ENCODE assay signal across 8 cellular contexts in the genomic region with DNA sequence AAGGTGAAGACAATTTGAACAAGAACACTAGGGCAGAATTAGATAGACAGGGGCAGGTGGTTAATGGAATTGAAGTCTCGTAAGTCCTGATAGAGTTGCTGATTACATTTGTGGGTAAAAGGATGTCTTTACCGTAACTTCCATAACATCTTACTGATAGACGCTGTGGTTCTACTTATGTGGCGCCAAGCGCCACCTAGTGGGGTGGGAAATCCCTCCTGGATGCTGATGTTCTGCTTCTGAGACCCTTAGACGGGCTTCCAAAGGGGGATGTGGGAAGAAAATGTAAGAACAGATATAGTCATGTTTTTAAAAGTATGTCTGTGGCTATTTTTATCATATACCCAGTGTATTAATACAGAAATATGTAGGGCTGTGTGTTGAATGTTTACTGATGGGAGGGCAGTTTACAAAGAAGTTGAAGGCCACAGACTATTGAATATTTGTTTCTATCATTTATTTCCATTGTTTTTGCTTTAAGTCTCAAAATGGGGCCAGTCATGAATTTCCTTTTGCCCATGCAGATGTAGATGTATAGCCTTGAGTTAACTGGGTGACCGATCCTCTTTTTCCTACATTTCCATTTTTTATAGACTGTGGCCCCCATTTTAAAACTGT. TPM values are rescaled to one million over a fixed set of nuclear protein-coding genes. Genes with fewer than 3 reads are reported as not detected.
A peak's percentile ranks its signal among the peaks of the same experiment; 100 is the strongest.
DNase-seq lines count a peak whose midpoint lies in the region; ATAC-seq and TF ChIP-seq lines count a peak whose summit lies in the region.

No MANE protein-coding gene starts in this region.

- H3K27me3 ChIP-seq in KMS-11 (ENCODE audit: insufficient read depth, low read depth) (no peaks in the 10 kb centered on the region), neural cell (ENCODE audit: insufficient read depth, low read depth, low read length) (no peaks in the 10 kb centered on the region)

- H3K9me3 ChIP-seq in neural cell (ENCODE audit: low read length), result no peaks in the 10 kb centered on the region

- no peaks in the 10 kb centered on the region for H3K9me2 ChIP-seq in neural cell (ENCODE audit: insufficient read depth, low read length)

- no peaks in the 10 kb centered on the region for H3F3A ChIP-seq in neural cell (ENCODE audit: insufficient read depth, low read length, poor library complexity, severe bottlenecking)

- H3K4me3 ChIP-seq in KMS-11 (IDR thresholded peaks at IDR 0.05; ENCODE audit: insufficient read depth, low read depth, low read length) (no peak overlapping the region), neural cell (ENCODE audit: low read length) (no peak overlapping the region)

- H3K4me1 ChIP-seq in KMS-11 (ENCODE audit: low read depth, poor library complexity, severe bottlenecking), result peaks cover 67% of the 10 kb centered on the region

- H3K9ac ChIP-seq in KMS-11, result no peak overlapping the region
- no peak overlapping the region for H3K9ac ChIP-seq in neural cell (ENCODE audit: low read length)

- peak overlapping the region; percentile 88; the same call in 1 of the 2 replicates for H3K27ac ChIP-seq in KMS-11
- H3K27ac ChIP-seq in neural cell (ENCODE audit: low read length), result no peak overlapping the region

- H3K4me2 ChIP-seq in KMS-11 (no peak overlapping the region), neural cell (ENCODE audit: low read length) (no peak overlapping the region)

- no peak for TF ChIP-seq RAD21 in neural cell (conservative IDR thresholded peaks at IDR 0.05)

- TF ChIP-seq CTCF in KMS-11 (conservative IDR thresholded peaks at IDR 0.05; ENCODE audit: low read depth, low read length) (peak; percentile 71), neural cell (IDR thresholded peaks at IDR 0.05; ENCODE audit: poor library complexity, severe bottlenecking) (peak; percentile 24)

- no peak for TF ChIP-seq EP300 in neural cell (conservative IDR thresholded peaks at IDR 0.05; ENCODE audit: poor library complexity, severe bottlenecking)

- no peak overlapping the region for H2AFZ ChIP-seq in KMS-11 (ENCODE audit: low read depth)
- no peak overlapping the region for H2AFZ ChIP-seq in neural cell (ENCODE audit: low read depth, low read length)

- H3K79me2 ChIP-seq in KMS-11 (ENCODE audit: insufficient read depth, low read depth) (no peaks in the 10 kb centered on the region), neural cell (replicated peaks; ENCODE audit: insufficient read depth, low read length) (no peaks in the 10 kb centered on the region)

- ATAC-seq in HG03432 (IDR thresholded peaks at IDR 0.05; ENCODE audit: unreplicated experiment) (no peak), GM18511 (IDR thresholded peaks at IDR 0.05; ENCODE audit: unreplicated experiment) (no peak)

- H4K20me1 ChIP-seq in KMS-11 (ENCODE audit: insufficient read depth), result no peaks in the 10 kb centered on the region
- no peaks in the 10 kb centered on the region for H4K20me1 ChIP-seq in neural cell (ENCODE audit: insufficient read depth)

- DNase-seq in D341Med (ENCODE audit: low spot score) (peak; percentile 29), GF-D8 (lab: John Stamatoyannopoulos, UW) (no peak)
- peak; percentile 25 to 40 for DNase-seq in activated CD4-positive, alpha-beta T cell treated with anti-CD3 and anti-CD28 coated beads for 4 hours
- DNase-seq in effector CD8-positive, alpha-beta T cell (lab: John Stamatoyannopoulos, UW), result peak; percentile 12

- H3K36me3 ChIP-seq in KMS-11 (ENCODE audit: insufficient read depth), result no peaks in the 10 kb centered on the region
- H3K36me3 ChIP-seq in neural cell (ENCODE audit: insufficient read depth, low read length), result no peaks in the 10 kb centered on the region

TF ChIP-seq in neural cell, 6 proteins besides CTCF, POLR2A, EP300 and RAD21:
- TF ChIP-seq, protein P1, sequence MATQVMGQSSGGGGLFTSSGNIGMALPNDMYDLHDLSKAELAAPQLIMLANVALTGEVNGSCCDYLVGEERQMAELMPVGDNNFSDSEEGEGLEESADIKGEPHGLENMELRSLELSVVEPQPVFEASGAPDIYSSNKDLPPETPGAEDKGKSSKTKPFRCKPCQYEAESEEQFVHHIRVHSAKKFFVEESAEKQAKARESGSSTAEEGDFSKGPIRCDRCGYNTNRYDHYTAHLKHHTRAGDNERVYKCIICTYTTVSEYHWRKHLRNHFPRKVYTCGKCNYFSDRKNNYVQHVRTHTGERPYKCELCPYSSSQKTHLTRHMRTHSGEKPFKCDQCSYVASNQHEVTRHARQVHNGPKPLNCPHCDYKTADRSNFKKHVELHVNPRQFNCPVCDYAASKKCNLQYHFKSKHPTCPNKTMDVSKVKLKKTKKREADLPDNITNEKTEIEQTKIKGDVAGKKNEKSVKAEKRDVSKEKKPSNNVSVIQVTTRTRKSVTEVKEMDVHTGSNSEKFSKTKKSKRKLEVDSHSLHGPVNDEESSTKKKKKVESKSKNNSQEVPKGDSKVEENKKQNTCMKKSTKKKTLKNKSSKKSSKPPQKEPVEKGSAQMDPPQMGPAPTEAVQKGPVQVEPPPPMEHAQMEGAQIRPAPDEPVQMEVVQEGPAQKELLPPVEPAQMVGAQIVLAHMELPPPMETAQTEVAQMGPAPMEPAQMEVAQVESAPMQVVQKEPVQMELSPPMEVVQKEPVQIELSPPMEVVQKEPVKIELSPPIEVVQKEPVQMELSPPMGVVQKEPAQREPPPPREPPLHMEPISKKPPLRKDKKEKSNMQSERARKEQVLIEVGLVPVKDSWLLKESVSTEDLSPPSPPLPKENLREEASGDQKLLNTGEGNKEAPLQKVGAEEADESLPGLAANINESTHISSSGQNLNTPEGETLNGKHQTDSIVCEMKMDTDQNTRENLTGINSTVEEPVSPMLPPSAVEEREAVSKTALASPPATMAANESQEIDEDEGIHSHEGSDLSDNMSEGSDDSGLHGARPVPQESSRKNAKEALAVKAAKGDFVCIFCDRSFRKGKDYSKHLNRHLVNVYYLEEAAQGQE (IDR thresholded peaks at IDR 0.05; ENCODE audit: borderline replicate concordance), result no peak
- TF ChIP-seq MXI1 (conservative IDR thresholded peaks at IDR 0.05; ENCODE audit: poor library complexity, severe bottlenecking) (no peak), POLR2AphosphoS5 (IDR thresholded peaks at IDR 0.05) (no peak), TAF1 (IDR thresholded peaks at IDR 0.05; ENCODE audit: low read depth) (no peak), EZH2 (IDR thresholded peaks at IDR 0.05; ENCODE audit: borderline replicate concordance, insufficient read depth, low read length, poor library complexity, severe bottlenecking) (no peak), SMC3 (conservative IDR thresholded peaks at IDR 0.05; ENCODE audit: poor library complexity) (no peak)

RNA-seq across cellular contexts. Expression of a gene that starts 12.2 kb away (rescaled TPM):
- not detected in 2 replicates for polyA plus RNA-seq in neural cell
- not detected in 2 replicates for polyA minus RNA-seq in neural cell

RNA-seq across cellular contexts. Expression of a gene that starts 27.3 kb away (rescaled TPM):
- not detected in 2 replicates for polyA plus RNA-seq in neural cell
- polyA minus RNA-seq in neural cell, result not detected in 2 replicates
